ENCODE assay signal across 1 cellular context in the genomic region with DNA sequence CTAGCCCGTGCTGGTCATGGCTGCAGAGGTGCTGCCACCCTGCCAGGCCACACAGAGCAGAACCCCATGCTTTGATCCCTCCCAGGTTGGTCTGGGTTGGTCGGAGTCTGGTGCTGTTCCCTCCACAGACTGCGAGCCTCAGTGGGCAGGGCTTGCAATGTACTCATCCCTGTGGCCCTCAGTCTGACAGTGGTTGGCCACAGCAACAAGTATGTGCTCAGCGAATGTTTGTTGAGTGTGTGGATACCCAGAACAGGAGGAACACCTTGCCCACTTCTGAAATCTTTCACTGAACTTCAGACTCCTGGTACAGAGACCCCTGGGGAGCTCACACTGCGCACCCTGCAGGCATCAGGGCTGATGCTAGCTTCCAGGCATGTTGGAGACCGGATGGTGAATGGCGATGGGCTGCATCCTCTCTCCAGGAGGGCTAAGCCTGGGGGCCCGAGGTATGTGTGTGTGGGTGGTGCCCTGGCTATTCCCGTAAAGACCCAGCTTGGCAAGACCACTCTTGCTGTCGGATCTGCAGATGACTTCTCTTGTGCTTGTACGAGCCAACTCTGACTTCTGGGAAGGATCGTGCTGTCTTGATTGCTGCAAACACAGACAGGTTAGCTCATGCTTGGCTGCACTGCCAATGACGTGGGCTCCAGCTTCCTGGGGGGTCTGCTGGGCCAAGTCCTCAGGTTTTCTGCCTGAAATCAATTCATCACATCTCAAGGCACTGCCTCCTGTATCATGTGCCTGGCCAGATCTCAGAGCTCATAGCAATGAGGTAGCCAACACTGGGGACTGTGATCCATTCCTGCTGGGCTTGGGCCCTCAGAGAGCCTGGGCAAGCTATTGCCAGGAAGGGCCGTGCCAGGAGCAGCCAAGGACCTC.
TF ChIP-seq lines count a peak whose summit lies in the region.

No MANE protein-coding gene starts in this region.

TF ChIP-seq in SK-N-SH treated with all-trans-retinoic acid at 6 μM for 48 hours, 23 proteins besides CTCF, POLR2A, EP300 and RAD21 (continued from another document):
- TF ChIP-seq ZFP3 (CRISPR knock-in tag; IDR thresholded peaks at IDR 0.05): no peak
- TF ChIP-seq GLIS3 (CRISPR knock-in tag; IDR thresholded peaks at IDR 0.05): no peak
- no peak for TF ChIP-seq ARNTL (CRISPR knock-in tag; IDR thresholded peaks at IDR 0.05; ENCODE audit: borderline replicate concordance, low read depth)
